7 cellular contexts compared by ENCODE assay signal in genomic region chrY:12490810-12491209, GRCh38.
DNase-seq lines count a peak whose midpoint lies in the region; ATAC-seq, FAIRE-seq and TF ChIP-seq lines count a peak whose summit lies in the region.
"Not testable (repeated sequence)": the region's sequence is repeated elsewhere in the genome, so short reads cannot be mapped to it uniquely, and the experiment has no call there.

No MANE protein-coding gene starts in this region.

- not testable (repeated sequence) for FAIRE-seq in small intestine (lab: Jason Lieb, UNC)

- not testable (repeated sequence) for H3K4me1 Mint-ChIP-seq in CD8-positive, alpha-beta T cell (ENCODE audit: low read depth); activated CD8-positive, alpha-beta T cell treated with anti-CD3 and anti-CD28 coated beads, Interleukin-2, amount 10 ng/mL, durations not matched to agents 7 days and 5 days (ENCODE audit: low read depth)

- DNase-seq in CD8-positive, alpha-beta T cell = peak in 2 of 7 experiments; percentile 9 to 18
- DNase-seq in H4 (ENCODE audit: low spot score) (peak; percentile 6), MG63 (peak; percentile 39), cardiac fibroblast (ENCODE audit: low read depth in 2 of 2) (peak; percentile 0 to 17), foreskin fibroblast (peak; percentile 61 to 84), small intestine (peak; percentile 56)
- DNase-seq in activated CD8-positive, alpha-beta T cell treated with anti-CD3 and anti-CD28 coated beads, Interleukin-2, amount 10 ng/mL, durations not matched to agents 7 days and 5 days = peak; percentile 21

- H3K27ac Mint-ChIP-seq in CD8-positive, alpha-beta T cell = peak overlapping the region; percentile 67
- not testable (repeated sequence) for H3K27ac Mint-ChIP-seq in activated CD8-positive, alpha-beta T cell treated with anti-CD3 and anti-CD28 coated beads, Interleukin-2, amount 10 ng/mL, durations not matched to agents 7 days and 5 days

- H3K4me3 ChIP-seq in CD8-positive, alpha-beta T cell (ENCODE audit: low read depth, low read length); MG63; cardiac fibroblast (replicated peaks in 1 of 2; ENCODE audit: low read depth in 2 of 2, low read length in 2 of 2); foreskin fibroblast (ENCODE audit: low read depth in 1 of 2, low read length in 2 of 2); small intestine (ENCODE audit: low read depth in 1 of 2, low read length in 2 of 2): not testable (repeated sequence)

- WGBS in small intestine, 3 donors = 19 to 40% methylated on average over 5 to 11 of the region's 11 CpGs; no CpG with 5 or more reads in 1 of the 3 donors

- not testable (repeated sequence) for H3K4me1 ChIP-seq in CD8-positive, alpha-beta T cell (ENCODE audit: insufficient read depth, low read length); small intestine (ENCODE audit: control insufficient read depth in 2 of 2, insufficient read depth in 1 of 2, low read depth in 1 of 2, low read length in 1 of 2)

- not testable (repeated sequence) for H3K9me3 Mint-ChIP-seq in CD8-positive, alpha-beta T cell; activated CD8-positive, alpha-beta T cell treated with anti-CD3 and anti-CD28 coated beads, Interleukin-2, amount 10 ng/mL, durations not matched to agents 7 days and 5 days (ENCODE audit: insufficient read depth)

- not testable (repeated sequence) for H3K4me3 Mint-ChIP-seq in CD8-positive, alpha-beta T cell; activated CD8-positive, alpha-beta T cell treated with anti-CD3 and anti-CD28 coated beads, Interleukin-2, amount 10 ng/mL, durations not matched to agents 7 days and 5 days

- H3K27me3 Mint-ChIP-seq in CD8-positive, alpha-beta T cell (ENCODE audit: low read depth); activated CD8-positive, alpha-beta T cell treated with anti-CD3 and anti-CD28 coated beads, Interleukin-2, amount 10 ng/mL, durations not matched to agents 7 days and 5 days (ENCODE audit: low read depth): not testable (repeated sequence)

- not testable (repeated sequence) for H3K36me3 Mint-ChIP-seq in CD8-positive, alpha-beta T cell; activated CD8-positive, alpha-beta T cell treated with anti-CD3 and anti-CD28 coated beads, Interleukin-2, amount 10 ng/mL, durations not matched to agents 7 days and 5 days (ENCODE audit: low read depth)

- ATAC-seq in CD8-positive, alpha-beta T cell = peak; percentile 56
- not testable (repeated sequence) for ATAC-seq in activated CD8-positive, alpha-beta T cell treated with anti-CD3 and anti-CD28 coated beads, Interleukin-2, amount 10 ng/mL, durations not matched to agents 7 days and 5 days

- H3K9me3 ChIP-seq in CD8-positive, alpha-beta T cell (ENCODE audit: low read length); MG63; small intestine (ENCODE audit: control insufficient read depth, low read depth): not testable (repeated sequence)

- H3K27ac ChIP-seq in CD8-positive, alpha-beta T cell (ENCODE audit: low read depth, low read length); small intestine (ENCODE audit: low read depth in 1 of 2, low read length in 1 of 2): not testable (repeated sequence)

- not testable (repeated sequence) for TF ChIP-seq CTCF in CD8-positive, alpha-beta T cell (IDR thresholded peaks at IDR 0.05); cardiac fibroblast (IDR thresholded peaks at IDR 0.05; ENCODE audit: low read depth, low read length); foreskin fibroblast (IDR thresholded peaks at IDR 0.05; ENCODE audit: low read depth, low read length)

- not testable (repeated sequence) for H3K36me3 ChIP-seq in CD8-positive, alpha-beta T cell (ENCODE audit: insufficient read depth, low read length); MG63; small intestine (ENCODE audit: control insufficient read depth in 2 of 2, insufficient read depth in 2 of 2, low read length in 2 of 2)

- not testable (repeated sequence) for H3K27me3 ChIP-seq in CD8-positive, alpha-beta T cell (ENCODE audit: insufficient read depth, low read length); MG63; small intestine (ENCODE audit: control insufficient read depth in 2 of 2, insufficient read depth in 2 of 2, low read length in 2 of 2)

- CTCF ChIA-PET in CD8-positive, alpha-beta T cell (lab: Charles Lee); activated CD8-positive, alpha-beta T cell treated with anti-CD3 and anti-CD28 coated beads, Interleukin-2, amount 10 ng/mL, durations not matched to agents 7 days and 5 days (lab: Charles Lee): not testable (repeated sequence)

- intact Hi-C loops in CD8-positive, alpha-beta T cell (cut with DNase I, micrococcal nuclease) = not testable (repeated sequence)

- POLR2A ChIA-PET in CD8-positive, alpha-beta T cell (lab: Charles Lee); activated CD8-positive, alpha-beta T cell treated with anti-CD3 and anti-CD28 coated beads, Interleukin-2, amount 10 ng/mL, durations not matched to agents 7 days and 5 days (lab: Charles Lee): not testable (repeated sequence)
